In genomic region chr13:38350114-38350617, GRCh38 we compare ENCODE assay signal across 8 cellular contexts. TPM values are rescaled to one million over a fixed set of nuclear protein-coding genes. Genes with fewer than 3 reads are reported as not detected.
A peak's percentile ranks its signal among the peaks of the same experiment; 100 is the strongest.
DNase-seq lines count a peak whose midpoint lies in the region; ATAC-seq, FAIRE-seq and TF ChIP-seq lines count a peak whose summit lies in the region.

No MANE protein-coding gene starts in this region.

- H3K36me3 Mint-ChIP-seq in activated CD4-positive, alpha-beta memory T cell treated with anti-CD3 and anti-CD28 coated beads, Interleukin-2, amount 10 ng/mL, durations not matched to agents 7 days and 5 days (ENCODE audit: low read depth), result peaks cover 38% of the 10 kb centered on the region
- H3K36me3 Mint-ChIP-seq in stimulated activated effector memory CD8-positive, alpha-beta T cell treated with anti-CD3 and anti-CD28 coated beads, Interleukin-12 subunit alpha, Interleukin-12 subunit beta, amount 100 ng/mL, for 72 hours, result peaks cover 59% of the 10 kb centered on the region

- TF ChIP-seq POLR2A in GM12891 (IDR thresholded peaks at IDR 0.05; ENCODE audit: low read depth, low read length) (0 out of 2 replicates have a peak, but pooled peaks have one; percentile 4), endothelial cell of umbilical vein (IDR thresholded peaks at IDR 0.05; ENCODE audit: low read depth, low read length) (no peak)

- H3K4me3 ChIP-seq in HFF-Myc (replicated peaks; ENCODE audit: low read depth, low read length) (peak overlapping the region; percentile 90), endothelial cell of umbilical vein (replicated peaks in 1 of 3; ENCODE audit: insufficient read depth in 1 of 3, low read depth in 1 of 3, low read length in 3 of 3) (peak overlapping the region; percentile 61 to 95 (median 89)), muscle layer of colon (ENCODE audit: low read depth in 1 of 2, low read length in 2 of 2) (peak overlapping the region; percentile 61 to 95)

- no peak for DNase-seq in GM12891 (ENCODE audit: insufficient read length, low spot score)
- DNase-seq in HFF-Myc (ENCODE audit: extremely low read depth, low read depth), result no peak
- peak; percentile 2 for DNase-seq in NCI-H2029 (lab: John Stamatoyannopoulos, UW)
- DNase-seq in activated CD4-positive, alpha-beta memory T cell treated with anti-CD3 and anti-CD28 coated beads, Interleukin-2, amount 10 ng/mL, durations not matched to agents 7 days and 5 days, result peak; percentile 61
- no peak for DNase-seq in endothelial cell of umbilical vein (ENCODE audit: low read depth, low spot score)
- DNase-seq in stimulated activated effector memory CD8-positive, alpha-beta T cell treated with anti-CD3 and anti-CD28 coated beads, Interleukin-12 subunit alpha, Interleukin-12 subunit beta, amount 100 ng/mL, for 72 hours (ENCODE audit: low spot score in 2 of 2), result peak; percentile 36 to 71
- no peak for DNase-seq in amniotic stem cell (lab: John Stamatoyannopoulos, UW)

- H3K27ac Mint-ChIP-seq in activated CD4-positive, alpha-beta memory T cell treated with anti-CD3 and anti-CD28 coated beads, Interleukin-2, amount 10 ng/mL, durations not matched to agents 7 days and 5 days, result peak overlapping the region; percentile 96
- peak overlapping the region; percentile 100 for H3K27ac Mint-ChIP-seq in stimulated activated effector memory CD8-positive, alpha-beta T cell treated with anti-CD3 and anti-CD28 coated beads, Interleukin-12 subunit alpha, Interleukin-12 subunit beta, amount 100 ng/mL, for 72 hours

- H3K9me3 ChIP-seq in endothelial cell of umbilical vein (replicated peaks; ENCODE audit: control insufficient read depth, insufficient read depth, low read length) (no peaks in the 10 kb centered on the region), muscle layer of colon (ENCODE audit: low read length) (no peaks in the 10 kb centered on the region)

- peak overlapping the region; percentile 98 for H3K4me2 ChIP-seq in endothelial cell of umbilical vein (ENCODE audit: insufficient read depth, low read length)

- no peaks in the 10 kb centered on the region for H3K9me3 Mint-ChIP-seq in activated CD4-positive, alpha-beta memory T cell treated with anti-CD3 and anti-CD28 coated beads, Interleukin-2, amount 10 ng/mL, durations not matched to agents 7 days and 5 days
- no peaks in the 10 kb centered on the region for H3K9me3 Mint-ChIP-seq in stimulated activated effector memory CD8-positive, alpha-beta T cell treated with anti-CD3 and anti-CD28 coated beads, Interleukin-12 subunit alpha, Interleukin-12 subunit beta, amount 100 ng/mL, for 72 hours

- H3K4me3 Mint-ChIP-seq in activated CD4-positive, alpha-beta memory T cell treated with anti-CD3 and anti-CD28 coated beads, Interleukin-2, amount 10 ng/mL, durations not matched to agents 7 days and 5 days, result peak overlapping the region; percentile 97
- H3K4me3 Mint-ChIP-seq in stimulated activated effector memory CD8-positive, alpha-beta T cell treated with anti-CD3 and anti-CD28 coated beads, Interleukin-12 subunit alpha, Interleukin-12 subunit beta, amount 100 ng/mL, for 72 hours, result peak overlapping the region; percentile 99

- TF ChIP-seq CTCF in HFF-Myc (IDR thresholded peaks at IDR 0.05; ENCODE audit: low read depth, low read length, missing control alignments), result no peak
- TF ChIP-seq CTCF in endothelial cell of umbilical vein (IDR thresholded peaks at IDR 0.05; ENCODE audit: extremely low read depth in 1 of 2, insufficient read depth in 1 of 2, low read depth in 1 of 2, low read length in 2 of 2), result no peak

- intact Hi-C loops in endothelial cell of umbilical vein (cut with micrococcal nuclease), result loop anchor here (1.0 kb wide), 1 partner anchor 1223 kb away; no protein-coding TSS in a partner anchor

- no peaks in the 10 kb centered on the region for H3K9me1 ChIP-seq in endothelial cell of umbilical vein (replicated peaks; ENCODE audit: control insufficient read depth, extremely low read depth, insufficient read depth, low read length)

- peaks cover 36% of the 10 kb centered on the region for H3K4me1 Mint-ChIP-seq in activated CD4-positive, alpha-beta memory T cell treated with anti-CD3 and anti-CD28 coated beads, Interleukin-2, amount 10 ng/mL, durations not matched to agents 7 days and 5 days
- H3K4me1 Mint-ChIP-seq in stimulated activated effector memory CD8-positive, alpha-beta T cell treated with anti-CD3 and anti-CD28 coated beads, Interleukin-12 subunit alpha, Interleukin-12 subunit beta, amount 100 ng/mL, for 72 hours, result peaks cover 25% of the 10 kb centered on the region

- H3K4me1 ChIP-seq in endothelial cell of umbilical vein (ENCODE audit: control insufficient read depth, extremely low read depth, insufficient read depth, low read length), result peaks cover 18% of the 10 kb centered on the region
- peaks cover 22% of the 10 kb centered on the region for H3K4me1 ChIP-seq in muscle layer of colon (ENCODE audit: insufficient read depth, low read length)

- POLR2A ChIA-PET in activated CD4-positive, alpha-beta memory T cell treated with anti-CD3 and anti-CD28 coated beads, Interleukin-2, amount 10 ng/mL, durations not matched to agents 7 days and 5 days (lab: Charles Lee), result interaction anchor here (0.9 to 3.3 kb wide), 7 partner anchors 9 to 1350 kb away, joined by 3 to 13 read pairs (median 6); partner anchors contain the start of genes NHLRC3 and PROSER1
- POLR2A ChIA-PET in endothelial cell of umbilical vein (lab: Charles Lee), result interaction anchor here (1.5 kb wide), 1 partner anchor 9 kb away, joined by 4 read pairs; no protein-coding TSS in a partner anchor

- CTCF ChIA-PET in activated CD4-positive, alpha-beta memory T cell treated with anti-CD3 and anti-CD28 coated beads, Interleukin-2, amount 10 ng/mL, durations not matched to agents 7 days and 5 days (lab: Charles Lee), result no interaction called here
- CTCF ChIA-PET in endothelial cell of umbilical vein (lab: Charles Lee), result interaction anchor here (2.2 kb wide), 2 partner anchors 17 to 710 kb away, joined by 5 to 7 read pairs; no protein-coding TSS in a partner anchor

- peak overlapping the region; percentile 97 for H3K27ac ChIP-seq in endothelial cell of umbilical vein (ENCODE audit: insufficient read depth, low read depth, low read length)
- H3K27ac ChIP-seq in muscle layer of colon (ENCODE audit: low read depth, low read length), result peak overlapping the region; percentile 81

- H3K79me2 ChIP-seq in endothelial cell of umbilical vein (ENCODE audit: control insufficient read depth, insufficient read depth, low read length), result peaks cover 35% of the 10 kb centered on the region

- dilution Hi-C loops in endothelial cell of umbilical vein (cut with MboI; ENCODE audit: extremely low pct_ligation_motif_present, low sequenced_read_pairs), result no loop called here

- H3K27me3 Mint-ChIP-seq in activated CD4-positive, alpha-beta memory T cell treated with anti-CD3 and anti-CD28 coated beads, Interleukin-2, amount 10 ng/mL, durations not matched to agents 7 days and 5 days, result peaks cover 2% of the 10 kb centered on the region

- H2AFZ ChIP-seq in endothelial cell of umbilical vein (ENCODE audit: low read depth, low read length), result peak overlapping the region; percentile 95

- FAIRE-seq in GM12891 (lab: Jason Lieb, UNC) (peak; percentile 76), endothelial cell of umbilical vein (lab: Jason Lieb, UNC) (no peak)

- H4K20me1 ChIP-seq in endothelial cell of umbilical vein (replicated peaks; ENCODE audit: control insufficient read depth, extremely low read depth, insufficient read depth, low read length), result peaks cover 3% of the 10 kb centered on the region

- BruUV-seq in endothelial cell of umbilical vein (replicated peaks; lab: Mats Ljungman, UMichigan), result TSS peak; percentile 56

- ATAC-seq in stimulated activated effector memory CD8-positive, alpha-beta T cell treated with anti-CD3 and anti-CD28 coated beads, Interleukin-12 subunit alpha, Interleukin-12 subunit beta, amount 100 ng/mL, for 72 hours, result peak; percentile 53

- H3K27me3 ChIP-seq in endothelial cell of umbilical vein (ENCODE audit: control insufficient read depth in 2 of 2, insufficient read depth in 2 of 2, low read length in 2 of 2) (no peaks in the 10 kb centered on the region), muscle layer of colon (ENCODE audit: control insufficient read depth in 1 of 2, insufficient read depth in 2 of 2, low read length in 2 of 2) (no peaks in the 10 kb centered on the region)

- H3K9ac ChIP-seq in endothelial cell of umbilical vein (replicated peaks; ENCODE audit: extremely low read depth, insufficient read depth, low read length) (peak overlapping the region; percentile 100), muscle layer of colon (ENCODE audit: low read length) (peak overlapping the region; percentile 84)

- H3K36me3 ChIP-seq in endothelial cell of umbilical vein (ENCODE audit: control insufficient read depth in 2 of 2, extremely low read depth in 1 of 2, insufficient read depth in 2 of 2, low read length in 2 of 2), result peaks cover 0 to 10% of the 10 kb centered on the region in 2 experiments
- peaks cover 7% of the 10 kb centered on the region for H3K36me3 ChIP-seq in muscle layer of colon (ENCODE audit: insufficient read depth, low read length)

TF ChIP-seq in GM12891, 5 proteins besides CTCF, POLR2A, EP300 and RAD21:
- TF ChIP-seq POU2F2 (IDR thresholded peaks at IDR 0.05; ENCODE audit: low read depth, low read length), result no peak
- TF ChIP-seq POLR2AphosphoS5 (IDR thresholded peaks at IDR 0.05; ENCODE audit: low read depth, low read length), result peak; percentile 41; the same call in 1 of the 2 replicates

TF ChIP-seq in endothelial cell of umbilical vein, 7 proteins besides CTCF, POLR2A, EP300 and RAD21:
- TF ChIP-seq FOS (IDR thresholded peaks at IDR 0.05; ENCODE audit: borderline replicate concordance, insufficient read depth, low read length) (no peak), GATA2 (IDR thresholded peaks at IDR 0.05; ENCODE audit: insufficient read depth, insufficient read length, low read depth, low read length) (no peak), EZH2 (IDR thresholded peaks at IDR 0.05; ENCODE audit: borderline replicate concordance, low read depth, low read length, severe bottlenecking) (no peak)
- TF ChIP-seq, protein P1, sequence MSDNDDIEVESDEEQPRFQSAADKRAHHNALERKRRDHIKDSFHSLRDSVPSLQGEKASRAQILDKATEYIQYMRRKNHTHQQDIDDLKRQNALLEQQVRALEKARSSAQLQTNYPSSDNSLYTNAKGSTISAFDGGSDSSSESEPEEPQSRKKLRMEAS (IDR thresholded peaks at IDR 0.05; ENCODE audit: insufficient read depth, insufficient read length), result no peak

RNA-seq across cellular contexts. Expression of gene UFM1, which starts 0.5 kb away (rescaled TPM):
- polyA plus RNA-seq in GM12891 (2012; ENCODE audit: low read depth, missing spikeins), result 31.8 TPM
- total RNA-seq in activated CD4-positive, alpha-beta memory T cell treated with anti-CD3 and anti-CD28 coated beads, Interleukin-2, amount 10 ng/mL, durations not matched to agents 7 days and 5 days, result 10 to 100 TPM; 39.1 to 41.2 TPM
- 41.0 and 51.5 TPM in 2 replicates for total RNA-seq in endothelial cell of umbilical vein
- 12.9 and 16.8 TPM in 2 replicates for polyA plus RNA-seq in endothelial cell of umbilical vein
- 21.4 and 26.6 TPM in 2 replicates for polyA plus RNA-seq in endothelial cell of umbilical vein (2011; cell fraction: cytosol; rRNA removed)
- 43.4 and 50.2 TPM in 2 replicates for polyA plus RNA-seq in endothelial cell of umbilical vein (2011; cell fraction: nucleus; rRNA removed)
- 44.7 and 48.9 TPM in 2 replicates for polyA plus RNA-seq in endothelial cell of umbilical vein (2012)
- polyA minus RNA-seq in endothelial cell of umbilical vein, result 29.2 and 30.5 TPM in 2 replicates
- 16.0 TPM for polyA minus RNA-seq in endothelial cell of umbilical vein (2011; cell fraction: cytosol; rRNA and poly(A)+ RNA removed)
- polyA minus RNA-seq in endothelial cell of umbilical vein (2011; cell fraction: nucleus; rRNA and poly(A)+ RNA removed), result 71.5 and 77.7 TPM in 2 replicates

Comparison
In these comparisons a context has a peak if more than half of its experiments do, and no peak if none do; other contexts are left out.
1. DNase-seq: peak in NCI-H2029 (single experiment), activated CD4-positive, alpha-beta memory T cell treated with anti-CD3 and anti-CD28 coated beads, Interleukin-2, amount 10 ng/mL, durations not matched to agents 7 days and 5 days (single experiment) and stimulated activated effector memory CD8-positive, alpha-beta T cell treated with anti-CD3 and anti-CD28 coated beads, Interleukin-12 subunit alpha, Interleukin-12 subunit beta, amount 100 ng/mL, for 72 hours (2 of 2); none in GM12891 (single experiment), HFF-Myc (single experiment), endothelial cell of umbilical vein (single experiment) and amniotic stem cell (single experiment).
2. Peak in every context shown above with its lines, with median percentiles within 50 percentile points of each other: H3K4me3 ChIP-seq.